Comparison of ENCODE assay signal across 26 cellular contexts in the genomic region with DNA sequence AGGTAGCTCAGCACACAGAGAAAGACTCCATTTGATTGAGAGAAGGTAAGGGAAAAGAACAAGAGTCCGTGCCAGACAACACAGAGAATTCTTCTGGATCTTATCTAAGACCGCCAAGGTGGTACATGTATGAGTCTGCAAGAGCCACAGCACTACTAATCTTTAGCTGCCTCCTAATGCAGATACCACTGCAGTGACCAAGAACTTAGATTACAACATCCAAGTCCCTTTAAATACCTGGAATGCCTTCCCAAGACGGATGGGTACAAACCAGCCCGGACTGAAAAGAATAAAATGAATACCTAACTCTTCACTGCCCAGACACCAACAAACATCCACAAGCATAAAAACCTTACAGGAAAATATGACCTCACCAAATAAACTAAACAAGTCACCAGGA. TPM values are rescaled to one million over a fixed set of nuclear protein-coding genes. Genes with fewer than 3 reads are reported as not detected.
"Had no signal": no experiment of that assay in that cellular context is flagged by ENCODE, and none has a peak within 500 bp of the region (broad histone marks: within the 10 kb centered on the region; RNA-seq: fewer than 3 reads in every experiment).

No MANE protein-coding gene starts in this region.

- H3K4me2 ChIP-seq: neural progenitor cell had no signal

- H3K27me3 ChIP-seq: esophagus muscularis mucosa, heart right ventricle, neural progenitor cell, ovary, transverse colon, vagina had no signal

- H3K9ac ChIP-seq: neural progenitor cell had no signal

- H3K36me3 ChIP-seq: esophagus muscularis mucosa, heart right ventricle, left ventricle myocardium inferior, lower lobe of right lung, neural progenitor cell, ovary, transverse colon, vagina had no signal

- H2AFZ ChIP-seq: neural progenitor cell had no signal

- H3K27me3 Mint-ChIP-seq: natural killer cell treated with Interleukin-12 subunit alpha and Interleukin-12 subunit beta and Interleukin-15 and Interleukin-18, amount 100 ng/mL, for 72 hours; stimulated activated naive B cell treated with anti-CD40 and anti-IgM and Interleukin-4, amounts not matched to agents 10 μg/mL and 1 μg/mL and 100 μg/mL, for 72 hours; stimulated activated naive CD8-positive, alpha-beta T cell treated with anti-CD3 and anti-CD28 coated beads, Interleukin-15, Interleukin-2, amounts not matched to agents 100 ng/mL and 50 ng/mL, for 24 hours had no signal

- H3K27ac Mint-ChIP-seq: immature natural killer cell; natural killer cell treated with Interleukin-12 subunit alpha and Interleukin-12 subunit beta and Interleukin-15 and Interleukin-18, amount 100 ng/mL, for 72 hours; neural progenitor cell; stimulated activated naive B cell treated with anti-CD40 and anti-IgM and Interleukin-4, amounts not matched to agents 10 μg/mL and 1 μg/mL and 100 μg/mL, for 72 hours; stimulated activated naive CD8-positive, alpha-beta T cell treated with anti-CD3 and anti-CD28 coated beads, Interleukin-15, Interleukin-2, amounts not matched to agents 100 ng/mL and 50 ng/mL, for 24 hours had no signal

- H3K4me3 Mint-ChIP-seq: immature natural killer cell; natural killer cell treated with Interleukin-12 subunit alpha and Interleukin-12 subunit beta and Interleukin-15 and Interleukin-18, amount 100 ng/mL, for 72 hours; neural progenitor cell; stimulated activated naive B cell treated with anti-CD40 and anti-IgM and Interleukin-4, amounts not matched to agents 10 μg/mL and 1 μg/mL and 100 μg/mL, for 72 hours; stimulated activated naive CD8-positive, alpha-beta T cell treated with anti-CD3 and anti-CD28 coated beads, Interleukin-15, Interleukin-2, amounts not matched to agents 100 ng/mL and 50 ng/mL, for 24 hours had no signal

- H3K9me3 Mint-ChIP-seq: natural killer cell treated with Interleukin-12 subunit alpha and Interleukin-12 subunit beta and Interleukin-15 and Interleukin-18, amount 100 ng/mL, for 72 hours had no signal

- DNase-seq: effector CD8-positive, alpha-beta T cell; foreskin melanocyte; glutamatergic neuron; heart right ventricle; hippocampal formation; immature natural killer cell; kidney glomerular epithelial cell; left colon; left ventricle myocardium inferior; lower lobe of right lung; nucleus accumbens; ovary; posterior cingulate gyrus; psoas muscle; right cardiac atrium; small intestine; stimulated activated CD4-positive, alpha-beta T cell treated with anti-CD3 and anti-CD28 coated beads, Interleukin-15, amount 100 ng/mL, for 24 hours; stimulated activated CD4-positive, alpha-beta T cell treated with anti-CD3 and anti-CD28 coated beads, Interleukin-2, amount 100 ng/mL, for 48 hours; stimulated activated naive B cell treated with anti-CD40 and anti-IgM and Interleukin-4, amounts not matched to agents 10 μg/mL and 1 μg/mL and 100 μg/mL, for 72 hours; transverse colon had no signal

- H3K4me1 ChIP-seq: esophagus muscularis mucosa, heart right ventricle, left ventricle myocardium inferior, lower lobe of right lung, neural progenitor cell, psoas muscle, transverse colon, vagina had no signal

- H3K36me3 Mint-ChIP-seq: immature natural killer cell; natural killer cell treated with Interleukin-12 subunit alpha and Interleukin-12 subunit beta and Interleukin-15 and Interleukin-18, amount 100 ng/mL, for 72 hours; neural progenitor cell; stimulated activated naive B cell treated with anti-CD40 and anti-IgM and Interleukin-4, amounts not matched to agents 10 μg/mL and 1 μg/mL and 100 μg/mL, for 72 hours had no signal

- ATAC-seq: heart right ventricle; left colon; psoas muscle; right cardiac atrium; stimulated activated naive B cell treated with anti-CD40 and anti-IgM and Interleukin-4, amounts not matched to agents 10 μg/mL and 1 μg/mL and 100 μg/mL, for 72 hours had no signal

- H3K27ac ChIP-seq: esophagus muscularis mucosa, heart right ventricle, left ventricle myocardium inferior, lower lobe of right lung, neural progenitor cell, ovary, psoas muscle, transverse colon, vagina had no signal

- H3K4me1 Mint-ChIP-seq: immature natural killer cell; neural progenitor cell; stimulated activated naive B cell treated with anti-CD40 and anti-IgM and Interleukin-4, amounts not matched to agents 10 μg/mL and 1 μg/mL and 100 μg/mL, for 72 hours had no signal

- H3K4me3 ChIP-seq: esophagus muscularis mucosa, heart right ventricle, left ventricle myocardium inferior, lower lobe of right lung, neural progenitor cell, ovary, psoas muscle, transverse colon, vagina had no signal

- H3K9me3 ChIP-seq: lower lobe of right lung, ovary, transverse colon, vagina had no signal

RNA-seq across cellular contexts. Expression of gene TFEC, which starts 33.3 kb away (rescaled TPM):
- total RNA-seq: epithelial cell of proximal tubule had no signal
